In the genomic region with DNA sequence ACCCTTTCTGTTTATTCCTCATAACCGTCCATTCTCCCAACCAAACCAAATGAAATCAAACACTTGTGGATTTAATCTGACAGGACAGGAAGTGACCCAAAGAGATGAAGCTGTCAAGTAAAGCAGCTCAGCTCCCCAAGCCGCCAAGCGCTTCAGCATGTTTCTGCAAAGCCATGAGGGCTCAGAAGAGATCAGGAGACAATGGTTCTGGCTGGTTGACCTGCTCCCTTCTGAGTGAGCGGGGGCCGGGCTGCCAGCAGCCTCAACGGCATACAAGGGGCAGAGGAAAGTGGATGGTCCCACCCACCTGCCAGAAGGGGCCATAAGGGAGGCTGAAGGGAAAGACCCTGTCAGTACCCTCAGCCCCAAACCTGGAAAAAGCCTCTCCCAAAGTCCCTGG, we compare ENCODE assay signal across 17 cellular contexts. TPM values are rescaled to one million over a fixed set of nuclear protein-coding genes. Genes with fewer than 3 reads are reported as not detected.
DNase-seq lines count a peak whose midpoint lies in the region; ATAC-seq and FAIRE-seq lines count a peak whose summit lies in the region.
"Had no signal": no experiment of that assay in that cellular context is flagged by ENCODE, and none has a peak within 500 bp of the region (broad histone marks: within the 10 kb centered on the region; RNA-seq: fewer than 3 reads in every experiment).

No MANE protein-coding gene starts in this region.

- H3K9me3 ChIP-seq in mesodermal cell (ENCODE audit: control insufficient read depth, low read length) = no peaks in the 10 kb centered on the region

- WGBS in mesodermal cell (ENCODE audit: insufficient coverage in 2 of 2), 2 experiments = 93 to 96% methylated on average over 4 to 5 of the region's 6 CpGs

- H3K36me3 Mint-ChIP-seq in activated naive CD8-positive, alpha-beta T cell treated with anti-CD3 and anti-CD28 coated beads, Interleukin-2, amount 10 ng/mL, durations not matched to agents 7 days and 5 days = peaks cover 3% of the 10 kb centered on the region
- peaks cover 67% of the 10 kb centered on the region for H3K36me3 Mint-ChIP-seq in stimulated activated effector memory CD8-positive, alpha-beta T cell treated with anti-CD3 and anti-CD28 coated beads, Interleukin-12 subunit alpha, Interleukin-12 subunit beta, amount 100 ng/mL, for 72 hours

- peaks cover 23% of the 10 kb centered on the region for H3K36me3 ChIP-seq in H7 (replicated peaks; ENCODE audit: control insufficient read depth, insufficient read depth, low read length)
- H3K36me3 ChIP-seq in mesodermal cell (ENCODE audit: control insufficient read depth, insufficient read depth, low read length) = peaks cover 90% of the 10 kb centered on the region

- H3K27ac ChIP-seq in mesodermal cell (ENCODE audit: low read depth, low read length, severe bottlenecking) = peak overlapping the region; percentile 16

- H3K4me3 Mint-ChIP-seq in activated naive CD8-positive, alpha-beta T cell treated with anti-CD3 and anti-CD28 coated beads, Interleukin-2, amount 10 ng/mL, durations not matched to agents 7 days and 5 days = no peak overlapping the region
- H3K4me3 Mint-ChIP-seq in stimulated activated effector memory CD8-positive, alpha-beta T cell treated with anti-CD3 and anti-CD28 coated beads, Interleukin-12 subunit alpha, Interleukin-12 subunit beta, amount 100 ng/mL, for 72 hours = no peak overlapping the region
- H3K4me3 Mint-ChIP-seq: activated CD8-positive, alpha-beta T cell treated with anti-CD3 and anti-CD28 coated beads, Interleukin-2, amount 10 ng/mL, durations not matched to agents 7 days and 5 days; B cell; GM23338; stimulated activated memory B cell treated with anti-CD40 and anti-IgM and Interleukin-4, amounts not matched to agents 10 μg/mL and 1 μg/mL and 100 μg/mL, for 72 hours had no signal

- no peaks in the 10 kb centered on the region for H3K27me3 Mint-ChIP-seq in activated naive CD8-positive, alpha-beta T cell treated with anti-CD3 and anti-CD28 coated beads, Interleukin-2, amount 10 ng/mL, durations not matched to agents 7 days and 5 days
- H3K27me3 Mint-ChIP-seq: B cell; stimulated activated memory B cell treated with anti-CD40 and anti-IgM and Interleukin-4, amounts not matched to agents 10 μg/mL and 1 μg/mL and 100 μg/mL, for 72 hours had no signal

- POLR2A ChIA-PET in activated naive CD8-positive, alpha-beta T cell treated with anti-CD3 and anti-CD28 coated beads, Interleukin-2, amount 10 ng/mL, durations not matched to agents 7 days and 5 days (lab: Charles Lee) = interaction anchor here (1.6 kb wide), 1 partner anchor 10 kb away, joined by 3 read pairs; no protein-coding TSS in a partner anchor

- peaks cover 14% of the 10 kb centered on the region for H3K4me1 ChIP-seq in mesodermal cell (ENCODE audit: control insufficient read depth, insufficient read depth, low read length, poor library complexity, severe bottlenecking)

- no peaks in the 10 kb centered on the region for H3K9me3 Mint-ChIP-seq in activated naive CD8-positive, alpha-beta T cell treated with anti-CD3 and anti-CD28 coated beads, Interleukin-2, amount 10 ng/mL, durations not matched to agents 7 days and 5 days
- no peaks in the 10 kb centered on the region for H3K9me3 Mint-ChIP-seq in stimulated activated effector memory CD8-positive, alpha-beta T cell treated with anti-CD3 and anti-CD28 coated beads, Interleukin-12 subunit alpha, Interleukin-12 subunit beta, amount 100 ng/mL, for 72 hours
- H3K9me3 Mint-ChIP-seq: GM23338; stimulated activated memory B cell treated with anti-CD40 and anti-IgM and Interleukin-4, amounts not matched to agents 10 μg/mL and 1 μg/mL and 100 μg/mL, for 72 hours had no signal

- H3K4me3 ChIP-seq in H7 (ENCODE audit: insufficient read depth, low read depth, low read length) (no peak overlapping the region), mesodermal cell (ENCODE audit: extremely low read depth, insufficient read depth, low read length, poor library complexity, severe bottlenecking) (no peak overlapping the region)
- H3K4me3 ChIP-seq: GM23338 had no signal

- no peak for FAIRE-seq in RCC 7860 (lab: Jason Lieb, UNC)
- FAIRE-seq: kidney had no signal

- peak overlapping the region; percentile 60 for H3K27ac Mint-ChIP-seq in activated naive CD8-positive, alpha-beta T cell treated with anti-CD3 and anti-CD28 coated beads, Interleukin-2, amount 10 ng/mL, durations not matched to agents 7 days and 5 days
- peak overlapping the region; percentile 78 for H3K27ac Mint-ChIP-seq in stimulated activated effector memory CD8-positive, alpha-beta T cell treated with anti-CD3 and anti-CD28 coated beads, Interleukin-12 subunit alpha, Interleukin-12 subunit beta, amount 100 ng/mL, for 72 hours
- H3K27ac Mint-ChIP-seq: activated CD8-positive, alpha-beta T cell treated with anti-CD3 and anti-CD28 coated beads, Interleukin-2, amount 10 ng/mL, durations not matched to agents 7 days and 5 days; B cell; GM23338; stimulated activated memory B cell treated with anti-CD40 and anti-IgM and Interleukin-4, amounts not matched to agents 10 μg/mL and 1 μg/mL and 100 μg/mL, for 72 hours had no signal

- H3K4me1 Mint-ChIP-seq in activated naive CD8-positive, alpha-beta T cell treated with anti-CD3 and anti-CD28 coated beads, Interleukin-2, amount 10 ng/mL, durations not matched to agents 7 days and 5 days = peaks cover 6% of the 10 kb centered on the region
- H3K4me1 Mint-ChIP-seq in stimulated activated effector memory CD8-positive, alpha-beta T cell treated with anti-CD3 and anti-CD28 coated beads, Interleukin-12 subunit alpha, Interleukin-12 subunit beta, amount 100 ng/mL, for 72 hours = no peaks in the 10 kb centered on the region

- no peak for ATAC-seq in activated naive CD8-positive, alpha-beta T cell treated with anti-CD3 and anti-CD28 coated beads, Interleukin-2, amount 10 ng/mL, durations not matched to agents 7 days and 5 days (ENCODE audit: low read depth)
- ATAC-seq in stimulated activated effector memory CD8-positive, alpha-beta T cell treated with anti-CD3 and anti-CD28 coated beads, Interleukin-12 subunit alpha, Interleukin-12 subunit beta, amount 100 ng/mL, for 72 hours = no peak
- no peak for ATAC-seq in GM21526 (IDR thresholded peaks at IDR 0.05; ENCODE audit: low FRiP score, unreplicated experiment)
- ATAC-seq: activated CD8-positive, alpha-beta T cell treated with anti-CD3 and anti-CD28 coated beads, Interleukin-2, amount 10 ng/mL, durations not matched to agents 7 days and 5 days; GM23338; stimulated activated memory B cell treated with anti-CD40 and anti-IgM and Interleukin-4, amounts not matched to agents 10 μg/mL and 1 μg/mL and 100 μg/mL, for 72 hours had no signal

- DNase-seq in H7 (peak; percentile 43), RCC 7860 (ENCODE audit: low spot score) (no peak)
- no peak for DNase-seq in activated naive CD8-positive, alpha-beta T cell treated with anti-CD3 and anti-CD28 coated beads, Interleukin-2, amount 10 ng/mL, durations not matched to agents 7 days and 5 days
- no peak for DNase-seq in stimulated activated effector memory CD8-positive, alpha-beta T cell treated with anti-CD3 and anti-CD28 coated beads, Interleukin-12 subunit alpha, Interleukin-12 subunit beta, amount 100 ng/mL, for 72 hours (ENCODE audit: low spot score in 2 of 2)
- no peak for DNase-seq in stimulated activated CD4-positive, alpha-beta T cell treated with anti-CD3 and anti-CD28 coated beads, Interleukin-4, amount 100 ng/mL, for 4 hours
- DNase-seq: activated CD8-positive, alpha-beta T cell treated with anti-CD3 and anti-CD28 coated beads, Interleukin-2, amount 10 ng/mL, durations not matched to agents 7 days and 5 days; activated gamma-delta T cell treated with Interleukin-2 at 50 U/mL for 16 hours; cerebellar nuclear complex; kidney; NCI-H1105 treated with DMSO at 0.1 percent for 48 hours; NCI-H2227 treated with DMSO at 0.1 percent for 48 hours; stimulated activated CD4-positive, alpha-beta T cell treated with anti-CD3 and anti-CD28 coated beads, Interleukin-4, amount 100 ng/mL, for 1 hour had no signal

- no peaks in the 10 kb centered on the region for H3K27me3 ChIP-seq in H7 (ENCODE audit: control insufficient read depth, insufficient read depth, low read length)

RNA-seq across cellular contexts. Expression of a gene that starts 45.3 kb away (rescaled TPM):
- 0.90 and 1.0 TPM in 2 replicates for total RNA-seq in H7 (2014; rRNA removed; shearing (Covaris generic))
- total RNA-seq in activated naive CD8-positive, alpha-beta T cell treated with anti-CD3 and anti-CD28 coated beads, Interleukin-2, amount 10 ng/mL, durations not matched to agents 7 days and 5 days = under 1 TPM; 0.50 to 0.88 TPM
- polyA plus RNA-seq in mesodermal cell (2013, experiment 1 of 2) = 0.77 TPM
- polyA plus RNA-seq in mesodermal cell (2013, experiment 2 of 2) = 0.81 TPM
